ENCODE assay signal across 7 cellular contexts in genomic region chr16:2206420-2206779, GRCh38. TPM values are rescaled to one million over a fixed set of nuclear protein-coding genes. Genes with fewer than 3 reads are reported as not detected.
DNase-seq lines count a peak whose midpoint lies in the region; ATAC-seq and TF ChIP-seq lines count a peak whose summit lies in the region.

No MANE protein-coding gene starts in this region.

- no peaks in the 10 kb centered on the region for H4K20me1 ChIP-seq in smooth muscle cell (ENCODE audit: low read depth)

- TF ChIP-seq CTCF in VCaP (conservative IDR thresholded peaks at IDR 0.05), result no peak
- TF ChIP-seq CTCF in foreskin fibroblast (IDR thresholded peaks at IDR 0.05; ENCODE audit: low read depth, low read length), result no peak
- no peak for TF ChIP-seq CTCF in smooth muscle cell (IDR thresholded peaks at IDR 0.05; ENCODE audit: borderline replicate concordance, insufficient read depth, poor library complexity, severe bottlenecking)

- H3K27ac ChIP-seq in VCaP, result peak overlapping the region; percentile 89
- H3K27ac ChIP-seq in smooth muscle cell (ENCODE audit: low read depth), result no peak overlapping the region

- H3K9me3 ChIP-seq in smooth muscle cell (replicated peaks; ENCODE audit: low read depth), result no peaks in the 10 kb centered on the region

- H2AFZ ChIP-seq in smooth muscle cell (ENCODE audit: low read depth), result no peak overlapping the region

- ATAC-seq in GM18519 (IDR thresholded peaks at IDR 0.05; ENCODE audit: low FRiP score, unreplicated experiment) (no peak), HG02678 (IDR thresholded peaks at IDR 0.05; ENCODE audit: unreplicated experiment) (no peak)

- no peaks in the 10 kb centered on the region for H3K4me1 ChIP-seq in smooth muscle cell (ENCODE audit: low read depth)

- H3K79me2 ChIP-seq in smooth muscle cell (ENCODE audit: low read depth), result peaks cover 7% of the 10 kb centered on the region

- no peaks in the 10 kb centered on the region for H3F3A ChIP-seq in smooth muscle cell (ENCODE audit: low read depth)

- peak overlapping the region; percentile 85 for H3K4me2 ChIP-seq in smooth muscle cell

- H3K4me3 ChIP-seq in H7 (ENCODE audit: insufficient read depth, low read depth, low read length) (peak overlapping the region; percentile 92), foreskin fibroblast (ENCODE audit: low read depth in 1 of 2, low read length in 2 of 2) (peak overlapping the region; percentile 75 to 84), smooth muscle cell (peak overlapping the region; percentile 93)

- peak overlapping the region; percentile 92 for H3K9ac ChIP-seq in smooth muscle cell (ENCODE audit: low read depth)

- H3K36me3 ChIP-seq in H7 (replicated peaks; ENCODE audit: control insufficient read depth, insufficient read depth, low read length) (peaks cover 13% of the 10 kb centered on the region), smooth muscle cell (ENCODE audit: low read depth) (no peaks in the 10 kb centered on the region)

- WGBS in smooth muscle cell (ENCODE audit: low lambda C conversion rate), result 93% methylated on average over 17 of the region's 18 CpGs

- H3K27me3 ChIP-seq in H7 (ENCODE audit: control insufficient read depth, insufficient read depth, low read length) (no peaks in the 10 kb centered on the region), smooth muscle cell (ENCODE audit: low read depth) (no peaks in the 10 kb centered on the region)

- DNase-seq in H7 (no peak), foreskin fibroblast (no peak), smooth muscle cell (lab: John Stamatoyannopoulos, UW; ENCODE audit: unreplicated experiment) (no peak)
- no peak for DNase-seq in NK-92 treated with Interleukin-12 subunit alpha and Interleukin-12 subunit beta, amount 100 ng/mL, for 24 hours (lab: John Stamatoyannopoulos, UW)

RNA-seq across cellular contexts. Expression of gene MLST8, which starts 1.1 kb away (rescaled TPM):
- total RNA-seq in H7 (2014; rRNA removed; shearing (Covaris generic)), result 25.4 and 28.6 TPM in 2 replicates
- total RNA-seq in smooth muscle cell, result 37.2 and 38.1 TPM in 2 replicates
- polyA plus RNA-seq in smooth muscle cell, result 61.8 and 67.0 TPM in 2 replicates

RNA-seq across cellular contexts. Expression of gene BRICD5, which starts 4.3 kb away (rescaled TPM):
- total RNA-seq in H7 (2014; rRNA removed; shearing (Covaris generic)), result 3.9 and 7.4 TPM in 2 replicates
- 2.0 and 2.4 TPM in 2 replicates for total RNA-seq in smooth muscle cell
- polyA plus RNA-seq in smooth muscle cell, result 4.7 and 14.1 TPM in 2 replicates

RNA-seq across cellular contexts. Expression of gene PGP, which starts 8.2 kb away (rescaled TPM):
- total RNA-seq in H7 (2014; rRNA removed; shearing (Covaris generic)), result 42.5 and 57.4 TPM in 2 replicates
- 17.2 and 21.6 TPM in 2 replicates for total RNA-seq in smooth muscle cell
- polyA plus RNA-seq in smooth muscle cell, result 30.1 and 32.9 TPM in 2 replicates

RNA-seq across cellular contexts. Expression of gene CASKIN1, which starts 10.0 kb away (rescaled TPM):
- total RNA-seq in H7 (2014; rRNA removed; shearing (Covaris generic)), result 1.5 and 2.0 TPM in 2 replicates
- 0.45 TPM in 2 replicates for total RNA-seq in smooth muscle cell
- polyA plus RNA-seq in smooth muscle cell, result 0.09 and 0.77 TPM in 2 replicates

RNA-seq across cellular contexts. Expression of gene E4F1, which starts 17.0 kb away (rescaled TPM):
- 33.4 and 36.8 TPM in 2 replicates for total RNA-seq in H7 (2014; rRNA removed; shearing (Covaris generic))
- total RNA-seq in smooth muscle cell, result 12.1 and 17.1 TPM in 2 replicates
- polyA plus RNA-seq in smooth muscle cell, result 22.4 and 25.9 TPM in 2 replicates
